In the genomic region with DNA sequence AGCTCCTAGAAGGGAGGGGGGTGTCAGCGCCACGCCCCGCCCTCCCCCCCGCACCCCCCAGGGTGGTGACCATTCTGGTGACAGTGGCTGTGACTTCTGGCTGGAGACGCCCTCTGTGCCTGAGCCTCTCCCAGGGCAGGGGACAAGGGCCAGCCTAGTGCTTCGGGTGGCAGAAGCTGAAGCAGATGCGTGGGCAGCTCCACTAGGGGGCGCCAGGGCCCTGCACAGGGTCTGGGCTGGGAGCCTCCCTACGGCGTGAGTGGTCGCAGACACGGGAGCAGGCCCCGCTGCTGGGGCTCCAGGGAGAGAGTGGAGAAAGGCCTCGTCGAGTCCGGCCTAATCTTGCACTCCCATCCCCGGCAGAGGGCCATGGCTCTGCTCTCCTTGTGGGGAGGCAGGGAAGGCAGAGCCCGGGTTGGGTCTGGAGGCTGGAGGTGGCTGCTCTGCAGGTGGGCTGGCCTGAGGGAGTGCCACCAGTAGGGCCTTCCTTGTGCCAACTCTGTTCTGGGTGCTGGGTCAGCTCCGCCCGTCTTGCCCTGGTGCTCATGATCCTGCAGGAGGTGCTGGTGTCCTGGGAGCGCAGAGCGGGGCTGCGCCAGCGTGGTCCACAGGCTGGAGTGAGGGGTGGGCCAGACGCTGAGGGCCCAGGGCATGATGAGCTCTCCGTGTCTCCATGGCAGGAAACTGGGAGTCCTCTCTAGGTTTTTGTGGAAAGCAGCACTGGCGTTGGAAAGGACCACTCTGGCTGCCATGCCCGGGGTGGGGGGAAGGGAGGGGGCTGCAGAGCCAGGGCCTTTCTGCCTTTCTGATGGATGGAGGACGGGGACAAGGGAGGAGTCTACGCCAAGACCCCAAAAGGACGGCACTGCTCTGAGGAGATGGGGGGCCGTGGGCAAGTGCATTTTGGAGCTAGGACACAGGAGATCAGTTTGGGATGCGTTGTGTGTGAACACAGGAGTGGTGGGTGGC, we compare ENCODE assay signal across 7 cellular contexts. TPM values are rescaled to one million over a fixed set of nuclear protein-coding genes. Genes with fewer than 3 reads are reported as not detected.
DNase-seq lines count a peak whose midpoint lies in the region; ATAC-seq and TF ChIP-seq lines count a peak whose summit lies in the region.

No MANE protein-coding gene starts in this region.

- H3K4me1 Mint-ChIP-seq in effector memory CD8-positive, alpha-beta T cell (ENCODE audit: low read depth in 2 of 2) = peaks cover 10 to 23% of the 10 kb centered on the region in 2 donors
- H3K4me1 Mint-ChIP-seq in neural crest cell = peaks cover 15% of the 10 kb centered on the region

- peak; percentile 80 for TF ChIP-seq CTCF in neural crest cell (conservative IDR thresholded peaks at IDR 0.05)

- H3K27me3 ChIP-seq in aorta (ENCODE audit: control insufficient read depth in 1 of 2, insufficient read depth in 2 of 2, low read length in 1 of 2) = no peaks in the 10 kb centered on the region

- H3K4me1 ChIP-seq in aorta (ENCODE audit: control insufficient read depth in 1 of 2, insufficient read depth in 2 of 2, low read length in 2 of 2) = no peaks in the 10 kb centered on the region

- H3K9me3 Mint-ChIP-seq in effector memory CD8-positive, alpha-beta T cell = no peaks in the 10 kb centered on the region
- no peaks in the 10 kb centered on the region for H3K9me3 Mint-ChIP-seq in neural crest cell

- no peaks in the 10 kb centered on the region for H3K27me3 Mint-ChIP-seq in effector memory CD8-positive, alpha-beta T cell
- peaks cover 6% of the 10 kb centered on the region for H3K27me3 Mint-ChIP-seq in neural crest cell (ENCODE audit: low read depth)

- DNase-seq in GM19238 (ENCODE audit: insufficient read length, low spot score) = peak; percentile 70
- DNase-seq in NCI-H510A (lab: John Stamatoyannopoulos, UW) = peak; percentile 48
- peak; percentile 80 to 82 for DNase-seq in activated CD4-positive, alpha-beta T cell treated with anti-CD3 and anti-CD28 coated beads, Interleukin-2, amount 50 U/mL, for 48 hours
- DNase-seq in effector memory CD8-positive, alpha-beta T cell = peak; percentile 53 to 60 (median 58)
- DNase-seq in neural crest cell (ENCODE audit: low read depth, low spot score) = peak; percentile 78
- peak; percentile 74 to 90 for DNase-seq in aorta
- DNase-seq in putamen (ENCODE audit: low spot score) = no peak

- H3K4me3 ChIP-seq in aorta (ENCODE audit: low read length in 2 of 2) = no peak overlapping the region

- H3K9me3 ChIP-seq in aorta (ENCODE audit: control insufficient read depth, low read length) = no peaks in the 10 kb centered on the region

- H3K36me3 ChIP-seq in aorta (ENCODE audit: control insufficient read depth in 1 of 2, insufficient read depth in 2 of 2, low read length in 1 of 2) = no peaks in the 10 kb centered on the region

- H3K4me3 Mint-ChIP-seq in effector memory CD8-positive, alpha-beta T cell = peak overlapping the region; percentile 12 to 39
- peak overlapping the region; percentile 97 for H3K4me3 Mint-ChIP-seq in neural crest cell

- 66 to 73% methylated on average over 30 to 33 of the region's 33 CpGs for WGBS in aorta, 2 donors

- H3K27ac Mint-ChIP-seq in effector memory CD8-positive, alpha-beta T cell = no peak overlapping the region
- no peak overlapping the region for H3K27ac Mint-ChIP-seq in neural crest cell (ENCODE audit: unreplicated experiment)

- peaks cover 8% of the 10 kb centered on the region for H3K36me3 Mint-ChIP-seq in effector memory CD8-positive, alpha-beta T cell (ENCODE audit: insufficient read depth)
- H3K36me3 Mint-ChIP-seq in neural crest cell (ENCODE audit: low read depth) = no peaks in the 10 kb centered on the region

- no peak overlapping the region for H3K27ac ChIP-seq in aorta (ENCODE audit: low read depth in 1 of 2, low read length in 2 of 2)

- ATAC-seq in effector memory CD8-positive, alpha-beta T cell (replicated peaks) = no peak
- ATAC-seq in aorta (ENCODE audit: low FRiP score) = no peak

- intact Hi-C loops in aorta (cut with DNase I) = loop anchor here in 1 of 2 donors (2.0 kb wide), 1 partner anchor 61 kb away; no protein-coding TSS in a partner anchor

RNA-seq across cellular contexts. Expression of a gene that starts 2.5 kb away (rescaled TPM):
- total RNA-seq in neural crest cell (129 and 135 TPM in 2 replicates), aorta (10 to 100 TPM; 31.0 to 33.2 TPM)
- polyA plus RNA-seq in aorta = 100 to 1,000 TPM; 109 TPM

RNA-seq across cellular contexts. Expression of a gene that starts 2.9 kb away (rescaled TPM):
- total RNA-seq in neural crest cell (55.7 and 63.5 TPM in 2 replicates), aorta (1 to 10 TPM; 4.3 to 10.0 TPM)
- polyA plus RNA-seq in aorta = 10 to 100 TPM in 1 of 2 donors, 1 to 10 TPM in 1; 3.1 to 20.1 TPM

RNA-seq across cellular contexts. Expression of a gene that starts 11.3 kb away (rescaled TPM):
- total RNA-seq in neural crest cell = 73.6 and 75.0 TPM in 2 replicates
- total RNA-seq in aorta = under 1 TPM in 1 of 2 donors, not detected in 1; 0.57 TPM
- 1 to 10 TPM in 1 of 2 donors, under 1 TPM in 1; 0.63 to 2.8 TPM for polyA plus RNA-seq in aorta

RNA-seq across cellular contexts. Expression of a gene that starts 17.3 kb away (rescaled TPM):
- total RNA-seq in neural crest cell (198 and 199 TPM in 2 replicates), aorta (10 to 100 TPM; 34.9 to 62.2 TPM)
- 10 to 100 TPM; 80.1 to 81.0 TPM for polyA plus RNA-seq in aorta

RNA-seq across cellular contexts. Expression of a gene that starts 31.4 kb away (rescaled TPM):
- total RNA-seq in neural crest cell (44.5 and 46.0 TPM in 2 replicates), aorta (10 to 100 TPM; 28.2 to 34.0 TPM)
- 10 to 100 TPM; 28.3 to 73.0 TPM for polyA plus RNA-seq in aorta

Comparison
In these comparisons a context has a peak if more than half of its experiments do, and no peak if none do; other contexts are left out.
1. RNA of a gene that starts 11.3 kb away (total RNA-seq): 73.6 to 75.0 TPM in neural crest cell; 0.57 TPM in aorta; every median in the first group is over 10 times any median in the second.